1 cellular context compared by ENCODE assay signal in genomic region chr17:19746517-19746916, GRCh38.
A peak's percentile ranks its signal among the peaks of the same experiment; 100 is the strongest.
TF ChIP-seq lines count a peak whose summit lies in the region.

No MANE protein-coding gene starts in this region.

TF ChIP-seq in GM12878, 131 proteins besides CTCF, POLR2A, EP300 and RAD21 (continued from another document):
- TF ChIP-seq, protein P1, sequence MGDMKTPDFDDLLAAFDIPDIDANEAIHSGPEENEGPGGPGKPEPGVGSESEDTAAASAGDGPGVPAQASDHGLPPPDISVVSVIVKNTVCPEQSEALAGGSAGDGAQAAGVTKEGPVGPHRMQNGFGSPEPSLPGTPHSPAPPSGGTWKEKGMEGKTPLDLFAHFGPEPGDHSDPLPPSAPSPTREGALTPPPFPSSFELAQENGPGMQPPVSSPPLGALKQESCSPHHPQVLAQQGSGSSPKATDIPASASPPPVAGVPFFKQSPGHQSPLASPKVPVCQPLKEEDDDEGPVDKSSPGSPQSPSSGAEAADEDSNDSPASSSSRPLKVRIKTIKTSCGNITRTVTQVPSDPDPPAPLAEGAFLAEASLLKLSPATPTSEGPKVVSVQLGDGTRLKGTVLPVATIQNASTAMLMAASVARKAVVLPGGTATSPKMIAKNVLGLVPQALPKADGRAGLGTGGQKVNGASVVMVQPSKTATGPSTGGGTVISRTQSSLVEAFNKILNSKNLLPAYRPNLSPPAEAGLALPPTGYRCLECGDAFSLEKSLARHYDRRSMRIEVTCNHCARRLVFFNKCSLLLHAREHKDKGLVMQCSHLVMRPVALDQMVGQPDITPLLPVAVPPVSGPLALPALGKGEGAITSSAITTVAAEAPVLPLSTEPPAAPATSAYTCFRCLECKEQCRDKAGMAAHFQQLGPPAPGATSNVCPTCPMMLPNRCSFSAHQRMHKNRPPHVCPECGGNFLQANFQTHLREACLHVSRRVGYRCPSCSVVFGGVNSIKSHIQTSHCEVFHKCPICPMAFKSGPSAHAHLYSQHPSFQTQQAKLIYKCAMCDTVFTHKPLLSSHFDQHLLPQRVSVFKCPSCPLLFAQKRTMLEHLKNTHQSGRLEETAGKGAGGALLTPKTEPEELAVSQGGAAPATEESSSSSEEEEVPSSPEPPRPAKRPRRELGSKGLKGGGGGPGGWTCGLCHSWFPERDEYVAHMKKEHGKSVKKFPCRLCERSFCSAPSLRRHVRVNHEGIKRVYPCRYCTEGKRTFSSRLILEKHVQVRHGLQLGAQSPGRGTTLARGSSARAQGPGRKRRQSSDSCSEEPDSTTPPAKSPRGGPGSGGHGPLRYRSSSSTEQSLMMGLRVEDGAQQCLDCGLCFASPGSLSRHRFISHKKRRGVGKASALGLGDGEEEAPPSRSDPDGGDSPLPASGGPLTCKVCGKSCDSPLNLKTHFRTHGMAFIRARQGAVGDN (IDR thresholded peaks at IDR 0.05), result no peak
- TF ChIP-seq NR2F1 (conservative IDR thresholded peaks at IDR 0.05) (no peak), YBX1 (IDR thresholded peaks at IDR 0.05) (no peak), E4F1 (IDR thresholded peaks at IDR 0.05; ENCODE audit: borderline replicate concordance, partially characterized antibody) (no peak), EGR1 (IDR thresholded peaks at IDR 0.05; ENCODE audit: borderline replicate concordance in 1 of 2, low read depth in 2 of 2, low read length in 2 of 2) (no peak)
- TF ChIP-seq, protein P2, sequence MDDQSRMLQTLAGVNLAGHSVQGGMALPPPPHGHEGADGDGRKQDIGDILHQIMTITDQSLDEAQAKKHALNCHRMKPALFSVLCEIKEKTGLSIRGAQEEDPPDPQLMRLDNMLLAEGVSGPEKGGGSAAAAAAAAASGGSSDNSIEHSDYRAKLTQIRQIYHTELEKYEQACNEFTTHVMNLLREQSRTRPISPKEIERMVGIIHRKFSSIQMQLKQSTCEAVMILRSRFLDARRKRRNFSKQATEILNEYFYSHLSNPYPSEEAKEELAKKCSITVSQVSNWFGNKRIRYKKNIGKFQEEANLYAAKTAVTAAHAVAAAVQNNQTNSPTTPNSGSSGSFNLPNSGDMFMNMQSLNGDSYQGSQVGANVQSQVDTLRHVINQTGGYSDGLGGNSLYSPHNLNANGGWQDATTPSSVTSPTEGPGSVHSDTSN (IDR thresholded peaks at IDR 0.05; ENCODE audit: insufficient replicate concordance, low read depth, low read length), result peak; percentile 38
TF ChIP-seq in GM12878: peak in this region for 3.
